Comparison of ENCODE assay signal across 19 cellular contexts in the genomic region with DNA sequence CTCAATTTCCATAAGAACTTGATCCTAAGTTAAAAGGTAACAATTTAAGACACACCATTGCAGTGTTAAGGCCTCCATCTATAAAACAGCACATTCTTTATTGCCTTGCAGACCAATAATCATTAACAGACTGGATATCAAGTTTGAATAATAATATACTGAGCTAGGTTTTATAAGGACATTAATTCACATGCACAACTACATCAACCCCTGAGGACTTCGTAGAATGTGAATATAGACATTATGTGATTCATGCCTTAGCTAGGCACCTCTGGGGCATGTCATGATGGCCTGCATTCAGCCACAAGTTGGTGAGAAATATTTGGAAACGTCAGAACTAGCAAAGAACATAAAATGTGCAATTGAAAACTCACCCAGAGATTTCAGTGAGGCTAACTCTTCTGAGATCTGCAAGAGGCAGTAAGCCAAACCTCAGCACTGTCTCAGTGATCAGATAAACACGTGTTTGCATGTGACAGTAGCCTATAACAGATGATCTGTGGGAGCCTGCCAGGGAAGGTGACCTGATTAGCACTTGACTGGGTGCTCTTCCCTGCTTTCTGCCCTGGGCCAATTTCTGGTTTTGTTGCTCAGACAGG.
DNase-seq lines count a peak whose midpoint lies in the region; FAIRE-seq and TF ChIP-seq lines count a peak whose summit lies in the region.
"Had no signal": no experiment of that assay in that cellular context is flagged by ENCODE, and none has a peak within 500 bp of the region (broad histone marks: within the 10 kb centered on the region; RNA-seq: fewer than 3 reads in every experiment).

No MANE protein-coding gene starts in this region.

- no peak overlapping the region for H3K9ac ChIP-seq in keratinocyte (ENCODE audit: control insufficient read depth, extremely low read depth, insufficient read depth, low read length)
- H3K9ac ChIP-seq: KMS-11, neural progenitor cell had no signal

- no peaks in the 10 kb centered on the region for H3K9me1 ChIP-seq in keratinocyte (ENCODE audit: control insufficient read depth, extremely low read depth, insufficient read depth, low read length)

- H2AFZ ChIP-seq in keratinocyte (ENCODE audit: control insufficient read depth, low read length): no peak overlapping the region
- H2AFZ ChIP-seq: neural progenitor cell had no signal

- H3K4me1 ChIP-seq in keratinocyte (ENCODE audit: control insufficient read depth, extremely low read depth, insufficient read depth, low read length) (no peaks in the 10 kb centered on the region), vagina (no peaks in the 10 kb centered on the region)
- H3K4me1 ChIP-seq: A549, left ventricle myocardium inferior, psoas muscle, spleen had no signal

- no peaks in the 10 kb centered on the region for H4K20me1 ChIP-seq in keratinocyte (ENCODE audit: control insufficient read depth, extremely low read depth, insufficient read depth, low read length)

- DNase-seq in AG08396 (ENCODE audit: low spot score): peak; percentile 1
- DNase-seq in HS-5 (ENCODE audit: low read depth): peak; percentile 50
- DNase-seq in astrocyte of the spinal cord (ENCODE audit: low read depth, low spot score): peak; percentile 15
- DNase-seq in keratinocyte (ENCODE audit: low read depth, low spot score): no peak
- DNase-seq in cortex of kidney (lab: John Stamatoyannopoulos, UW): no peak
- DNase-seq in stimulated activated CD4-positive, alpha-beta T cell treated with anti-CD3 and anti-CD28 coated beads, Interleukin-15, amount 100 ng/mL, for 24 hours: no peak
- no peak for DNase-seq in vagina (ENCODE audit: extremely low spot score in 2 of 2)
- no peak for DNase-seq in Ammon's horn (ENCODE audit: low spot score)
- DNase-seq: activated CD4-positive, alpha-beta T cell treated with anti-CD3 and anti-CD28 coated beads for 1 hour; CD4-positive, CD25-positive, alpha-beta regulatory T cell; DMS79; left ventricle myocardium inferior; NCI-H1105 treated with DMSO at 0.1 percent for 48 hours; psoas muscle; SHP77 treated with DMSO at 0.1 percent for 48 hours; spleen had no signal

- H3K9me3 ChIP-seq in keratinocyte (ENCODE audit: control insufficient read depth, low read depth, low read length) (no peaks in the 10 kb centered on the region), vagina (no peaks in the 10 kb centered on the region)
- H3K9me3 ChIP-seq: A549, psoas muscle had no signal

- no peak for TF ChIP-seq POLR2A in vagina (IDR thresholded peaks at IDR 0.05)

- no peak overlapping the region for H3K27ac ChIP-seq in keratinocyte (ENCODE audit: control insufficient read depth, insufficient read depth, low read length)
- no peak overlapping the region for H3K27ac ChIP-seq in vagina
- H3K27ac ChIP-seq: A549, KMS-11, left ventricle myocardium inferior, neural progenitor cell, psoas muscle, spleen had no signal

- intact Hi-C loops in vagina (cut with DNase I): no loop called here

- no peak overlapping the region for H3K4me2 ChIP-seq in keratinocyte (ENCODE audit: control insufficient read depth, extremely low read depth, insufficient read depth, low read depth, low read length)
- H3K4me2 ChIP-seq: A549, KMS-11, neural progenitor cell had no signal

- no peaks in the 10 kb centered on the region for H3K79me2 ChIP-seq in keratinocyte (ENCODE audit: control insufficient read depth, insufficient read depth, low read length)

- H3K27me3 ChIP-seq in keratinocyte (ENCODE audit: control insufficient read depth, extremely low read depth, insufficient read depth, low read length): no peaks in the 10 kb centered on the region
- H3K27me3 ChIP-seq in vagina: no peaks in the 10 kb centered on the region
- H3K27me3 ChIP-seq: neural progenitor cell, spleen had no signal

- peak; percentile 32 for FAIRE-seq in keratinocyte (lab: Jason Lieb, UNC)
- FAIRE-seq: A549 had no signal

- H3K36me3 ChIP-seq in keratinocyte (ENCODE audit: control insufficient read depth in 2 of 2, extremely low read depth in 1 of 2, insufficient read depth in 2 of 2, low read length in 2 of 2): no peaks in the 10 kb centered on the region
- H3K36me3 ChIP-seq in vagina: no peaks in the 10 kb centered on the region
- H3K36me3 ChIP-seq: left ventricle myocardium inferior, neural progenitor cell, spleen had no signal

- in situ Hi-C loops in astrocyte of the spinal cord (cut with HindIII; ENCODE audit: low sequenced_read_pairs): no loop called here

- H3K4me3 ChIP-seq in astrocyte of the spinal cord (ENCODE audit: low read depth, low read length) (no peak overlapping the region), keratinocyte (ENCODE audit: control insufficient read depth in 2 of 3, extremely low read depth in 1 of 3, insufficient read depth in 2 of 3, low read depth in 1 of 3, low read length in 3 of 3) (no peak overlapping the region), vagina (no peak overlapping the region)
- H3K4me3 ChIP-seq: A549, left ventricle myocardium inferior, neural progenitor cell, psoas muscle, spleen had no signal

- TF ChIP-seq CTCF in astrocyte of the spinal cord (IDR thresholded peaks at IDR 0.05; ENCODE audit: low read depth, low read length) (no peak), keratinocyte (optimal IDR thresholded peaks at IDR 0.05 in 1 of 3, IDR thresholded peaks at IDR 0.05 in 1 of 3, conservative IDR thresholded peaks at IDR 0.05 in 1 of 3; ENCODE audit: extremely low read depth in 1 of 3, insufficient read depth in 2 of 3, low read length in 3 of 3) (no peak), vagina (IDR thresholded peaks at IDR 0.05) (no peak)

- dilution Hi-C loops in keratinocyte (cut with MboI; ENCODE audit: extremely low pct_ligation_motif_present, low sequenced_read_pairs): no loop called here

Comparison
In these comparisons a context has a peak if more than half of its experiments do, and no peak if none do; other contexts are left out.
1. DNase-seq: peak in AG08396 (single experiment), HS-5 (single experiment) and astrocyte of the spinal cord (single experiment); none in keratinocyte (single experiment), cortex of kidney (single experiment), stimulated activated CD4-positive, alpha-beta T cell treated with anti-CD3 and anti-CD28 coated beads, Interleukin-15, amount 100 ng/mL, for 24 hours (single experiment), vagina (0 of 2) and Ammon's horn (single experiment).